ENCODE assay signal across 21 cellular contexts in the genomic region with DNA sequence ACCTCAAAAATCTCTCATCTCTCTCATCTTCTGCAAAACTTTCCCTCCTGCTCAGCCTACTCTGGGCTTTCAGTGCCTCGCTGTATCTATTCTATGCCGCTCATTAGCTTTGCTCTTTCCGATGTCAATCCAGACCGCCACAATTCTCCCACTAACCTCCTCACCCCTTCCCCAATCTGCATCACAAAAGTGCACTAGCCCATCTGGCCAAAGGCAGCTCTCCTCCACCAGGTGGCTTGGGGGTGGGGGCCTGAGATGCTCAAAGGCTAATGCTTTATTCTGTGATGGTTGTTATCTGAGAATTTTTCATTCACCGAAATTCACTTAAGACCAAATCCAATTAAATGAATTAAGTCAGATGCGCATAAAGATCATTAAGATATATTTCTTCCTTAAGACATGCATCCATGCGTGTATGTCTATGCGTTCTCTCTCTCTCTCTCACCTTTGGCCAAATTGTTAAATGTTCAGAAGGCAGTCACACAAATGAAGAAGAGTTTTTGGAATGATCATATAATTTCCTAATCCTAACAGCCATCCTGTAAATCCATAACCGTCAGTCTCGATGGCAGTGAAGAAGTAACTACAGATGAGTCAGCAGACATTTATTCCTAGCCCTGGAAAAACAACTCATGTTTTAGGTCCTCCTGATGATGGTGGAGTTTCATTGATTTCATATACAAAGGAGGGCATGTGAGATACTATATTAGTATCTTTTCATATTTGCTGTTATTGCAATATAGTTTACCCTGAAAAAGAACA.
A peak's percentile ranks its signal among the peaks of the same experiment; 100 is the strongest.
DNase-seq lines count a peak whose midpoint lies in the region; ATAC-seq and TF ChIP-seq lines count a peak whose summit lies in the region.
"Had no signal": no experiment of that assay in that cellular context is flagged by ENCODE, and none has a peak within 500 bp of the region (broad histone marks: within the 10 kb centered on the region; RNA-seq: fewer than 3 reads in every experiment).

No MANE protein-coding gene starts in this region.

- H3K27me3 Mint-ChIP-seq in MCF 10A (ENCODE audit: insufficient read depth, unreplicated experiment) = no peaks in the 10 kb centered on the region
- no peaks in the 10 kb centered on the region for H3K27me3 Mint-ChIP-seq in WTC11 (ENCODE audit: low read depth)
- H3K27me3 Mint-ChIP-seq in type B pancreatic cell = no peaks in the 10 kb centered on the region
- H3K27me3 Mint-ChIP-seq in CD8-positive, alpha-beta T cell (ENCODE audit: low read depth) = no peaks in the 10 kb centered on the region
- H3K27me3 Mint-ChIP-seq: activated CD8-positive, alpha-beta T cell treated with anti-CD3 and anti-CD28 coated beads for 36 hours had no signal

- H3K36me3 Mint-ChIP-seq in MCF 10A (ENCODE audit: insufficient read depth, unreplicated experiment) (no peaks in the 10 kb centered on the region), WTC11 (no peaks in the 10 kb centered on the region), type B pancreatic cell (peaks cover 3% of the 10 kb centered on the region)
- H3K36me3 Mint-ChIP-seq in CD8-positive, alpha-beta T cell = no peaks in the 10 kb centered on the region

- H3K9me3 Mint-ChIP-seq in MCF 10A (ENCODE audit: unreplicated experiment) (no peaks in the 10 kb centered on the region), WTC11 (peaks cover 3% of the 10 kb centered on the region), type B pancreatic cell (no peaks in the 10 kb centered on the region)
- no peaks in the 10 kb centered on the region for H3K9me3 Mint-ChIP-seq in CD8-positive, alpha-beta T cell
- H3K9me3 Mint-ChIP-seq: activated CD8-positive, alpha-beta T cell treated with anti-CD3 and anti-CD28 coated beads for 36 hours had no signal

- ATAC-seq in WTC11 (peak; percentile 97), GM18870 (IDR thresholded peaks at IDR 0.05; ENCODE audit: unreplicated experiment) (no peak)
- ATAC-seq in CD8-positive, alpha-beta T cell = no peak
- ATAC-seq: activated CD8-positive, alpha-beta T cell treated with anti-CD3 and anti-CD28 coated beads for 36 hours; PC-3; T-helper 17 cell had no signal

- BruUV-seq in MCF 10A (replicated peaks; lab: Mats Ljungman, UMichigan) = no TSS peak

- H3K4me1 Mint-ChIP-seq in MCF 10A (ENCODE audit: insufficient read depth, unreplicated experiment) (peaks cover 12% of the 10 kb centered on the region), WTC11 (peaks cover 26% of the 10 kb centered on the region), type B pancreatic cell (ENCODE audit: unreplicated experiment) (peaks cover 16% of the 10 kb centered on the region)
- H3K4me1 Mint-ChIP-seq in CD8-positive, alpha-beta T cell (ENCODE audit: low read depth) = no peaks in the 10 kb centered on the region

- H3K27ac Mint-ChIP-seq in MCF 10A (ENCODE audit: low read depth, unreplicated experiment) (no peak overlapping the region), WTC11 (no peak overlapping the region), type B pancreatic cell (no peak overlapping the region)
- H3K27ac Mint-ChIP-seq in CD8-positive, alpha-beta T cell = no peak overlapping the region
- H3K27ac Mint-ChIP-seq: activated CD8-positive, alpha-beta T cell treated with anti-CD3 and anti-CD28 coated beads for 36 hours; T-helper 17 cell had no signal

- H3K4me3 Mint-ChIP-seq in MCF 10A (ENCODE audit: unreplicated experiment) (no peak overlapping the region), WTC11 (no peak overlapping the region), type B pancreatic cell (no peak overlapping the region)
- no peak overlapping the region for H3K4me3 Mint-ChIP-seq in CD8-positive, alpha-beta T cell
- H3K4me3 Mint-ChIP-seq: activated CD8-positive, alpha-beta T cell treated with anti-CD3 and anti-CD28 coated beads for 36 hours; T-helper 17 cell had no signal

- CTCF ChIA-PET in MCF 10A (lab: Yijun Ruan, JAX) = interaction anchor here (1.1 kb wide), 1 partner anchor 14 kb away, joined by 3 read pairs; no protein-coding TSS in a partner anchor
- CTCF ChIA-PET in WTC11 (lab: Charles Lee) = interaction anchor here (0.7 to 2.5 kb wide), 20 partner anchors 10 to 256 kb away, joined by 3 to 25 read pairs (median 4); no protein-coding TSS in a partner anchor
- CTCF ChIA-PET in CD8-positive, alpha-beta T cell (lab: Charles Lee) = interaction anchor here (1.3 kb wide), 1 partner anchor 19 kb away, joined by 5 read pairs; no protein-coding TSS in a partner anchor

- POLR2A ChIA-PET in MCF 10A (lab: Yijun Ruan, JAX) (interaction anchor here (0.8 to 1.9 kb wide), 3 partner anchors 13 to 37 kb away, joined by 3 to 7 read pairs (median 4); no protein-coding TSS in a partner anchor), WTC11 (lab: Charles Lee) (interaction anchor here (0.8 to 1.7 kb wide), 2 partner anchors 17 to 111 kb away, joined by 3 to 6 read pairs; partner anchors contain the start of gene C1orf21)
- POLR2A ChIA-PET in CD8-positive, alpha-beta T cell (lab: Charles Lee) = no interaction called here

- TF ChIP-seq CTCF in MCF 10A (IDR thresholded peaks at IDR 0.05; ENCODE audit: unreplicated experiment) (no peak), breast epithelium (IDR thresholded peaks at IDR 0.05) (no peak), WTC11 (IDR thresholded peaks at IDR 0.05) (no peak), type B pancreatic cell (conservative IDR thresholded peaks at IDR 0.05) (peak; percentile 61), left ventricle myocardium inferior (IDR thresholded peaks at IDR 0.05; ENCODE audit: borderline replicate concordance) (no peak)
- no peak for TF ChIP-seq CTCF in CD8-positive, alpha-beta T cell (IDR thresholded peaks at IDR 0.05)

- H3K36me3 ChIP-seq in breast epithelium (no peaks in the 10 kb centered on the region), left ventricle myocardium inferior (no peaks in the 10 kb centered on the region)
- no peaks in the 10 kb centered on the region for H3K36me3 ChIP-seq in CD8-positive, alpha-beta T cell (ENCODE audit: insufficient read depth, low read length)
- H3K36me3 ChIP-seq: ascending aorta, uterus had no signal

- intact Hi-C loops in MCF 10A (cut with micrococcal nuclease) (no loop called here), breast epithelium (cut with DNase I; ENCODE audit: low total_unique reads) (no loop called here), left ventricle myocardium inferior (cut with micrococcal nuclease) (no loop called here)
- intact Hi-C loops in CD8-positive, alpha-beta T cell (cut with DNase I, micrococcal nuclease) = no loop called here

- H3K9me3 ChIP-seq in breast epithelium (no peaks in the 10 kb centered on the region), left ventricle myocardium inferior (replicated peaks) (no peaks in the 10 kb centered on the region)
- H3K9me3 ChIP-seq in CD8-positive, alpha-beta T cell (ENCODE audit: low read length) = no peaks in the 10 kb centered on the region
- H3K9me3 ChIP-seq: ascending aorta; BLaER1 treated with 17β-estradiol and CSF1 and Interleukin-3, amounts not matched to agents 10 nM and 100 nM; uterus had no signal

- no peaks in the 10 kb centered on the region for H3K27me3 ChIP-seq in breast epithelium
- no peaks in the 10 kb centered on the region for H3K27me3 ChIP-seq in CD8-positive, alpha-beta T cell (ENCODE audit: insufficient read depth, low read length)
- no peaks in the 10 kb centered on the region for H3K27me3 ChIP-seq in left ventricle myocardium inferior (ENCODE audit: low read depth)
- H3K27me3 ChIP-seq: ascending aorta; BLaER1 treated with 17β-estradiol and CSF1 and Interleukin-3, amounts not matched to agents 10 nM and 100 nM; uterus had no signal

- no peak overlapping the region for H3K4me3 ChIP-seq in breast epithelium
- no peak overlapping the region for H3K4me3 ChIP-seq in CD8-positive, alpha-beta T cell (ENCODE audit: low read depth, low read length)
- H3K4me3 ChIP-seq in left ventricle myocardium inferior = no peak overlapping the region
- H3K4me3 ChIP-seq: ascending aorta; BLaER1 treated with 17β-estradiol and CSF1 and Interleukin-3, amounts not matched to agents 10 nM and 100 nM; uterus had no signal

- TF ChIP-seq POLR2A in breast epithelium (IDR thresholded peaks at IDR 0.05) = no peak

- DNase-seq in MCF 10A (ENCODE audit: unreplicated experiment) (peak; percentile 23), breast epithelium (ENCODE audit: low spot score in 2 of 2) (no peak), WTC11 (ENCODE audit: low spot score) (peak; percentile 72), iPS DF 4.7 (ENCODE audit: extremely low read depth, low spot score) (peak; percentile 44), type B pancreatic cell (ENCODE audit: extremely low spot score, unreplicated experiment) (no peak), left ventricle myocardium inferior (no peak)
- DNase-seq in CD8-positive, alpha-beta T cell = no peak
- DNase-seq: 8988T; activated CD4-positive, CD25-positive, alpha-beta regulatory T cell; activated CD8-positive, alpha-beta T cell treated with anti-CD3 and anti-CD28 coated beads for 36 hours; activated naive CD4-positive, alpha-beta T cell treated with Interleukin-2 at 50 U/mL for 16 hours; activated T-cell treated with anti-CD3 and anti-CD28 coated beads, Interleukin-2, amount 50 U/mL, for 1 hour; foreskin melanocyte; NCI-H1105; occipital lobe; PC-3; T-helper 17 cell; uterus had no signal

- H3K4me1 ChIP-seq in breast epithelium = no peaks in the 10 kb centered on the region
- H3K4me1 ChIP-seq in CD8-positive, alpha-beta T cell (ENCODE audit: insufficient read depth, low read length) = no peaks in the 10 kb centered on the region
- H3K4me1 ChIP-seq in left ventricle myocardium inferior = peaks cover 68% of the 10 kb centered on the region
- H3K4me1 ChIP-seq: ascending aorta had no signal

- H3K27ac ChIP-seq in breast epithelium = no peak overlapping the region
- H3K27ac ChIP-seq in CD8-positive, alpha-beta T cell (ENCODE audit: low read depth, low read length) = no peak overlapping the region
- H3K27ac ChIP-seq in left ventricle myocardium inferior (replicated peaks) = no peak overlapping the region
- H3K27ac ChIP-seq: ascending aorta; BLaER1 treated with 17β-estradiol and CSF1 and Interleukin-3, amounts not matched to agents 10 nM and 100 nM; uterus had no signal

TF ChIP-seq in WTC11, 78 proteins besides CTCF, POLR2A, EP300 and RAD21:
- TF ChIP-seq FOXK1 (CRISPR knock-in tag; IDR thresholded peaks at IDR 0.05) = 0 out of 2 replicates have a peak, but pooled peaks have one; percentile 31
- no peak for TF ChIP-seq ETV6 (CRISPR knock-in tag; IDR thresholded peaks at IDR 0.05)
- TF ChIP-seq NFE2L1 (CRISPR knock-in tag; IDR thresholded peaks at IDR 0.05) = 0 out of 2 replicates have a peak, but pooled peaks have one; percentile 52
- peak; percentile 51; the same call in 1 of the 2 replicates for TF ChIP-seq SP1 (CRISPR knock-in tag; conservative IDR thresholded peaks at IDR 0.05)
- TF ChIP-seq, protein P1, sequence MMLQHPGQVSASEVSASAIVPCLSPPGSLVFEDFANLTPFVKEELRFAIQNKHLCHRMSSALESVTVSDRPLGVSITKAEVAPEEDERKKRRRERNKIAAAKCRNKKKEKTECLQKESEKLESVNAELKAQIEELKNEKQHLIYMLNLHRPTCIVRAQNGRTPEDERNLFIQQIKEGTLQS (CRISPR knock-in tag; conservative IDR thresholded peaks at IDR 0.05) = no peak
- TF ChIP-seq CREM (CRISPR knock-in tag; IDR thresholded peaks at IDR 0.05) = no peak
- no peak for TF ChIP-seq ZNF232 (CRISPR knock-in tag; IDR thresholded peaks at IDR 0.05)
- TF ChIP-seq TEAD4 (CRISPR knock-in tag; IDR thresholded peaks at IDR 0.05) = no peak

Comparison
In these comparisons a context has a peak if more than half of its experiments do, and no peak if none do; other contexts are left out.
1. DNase-seq: peak in MCF 10A (single experiment), WTC11 (single experiment) and iPS DF 4.7 (single experiment); none in breast epithelium (0 of 2), type B pancreatic cell (single experiment), CD8-positive, alpha-beta T cell (0 of 7) and left ventricle myocardium inferior (single experiment).